Comparison of ENCODE assay signal across 8 cellular contexts in the genomic region with DNA sequence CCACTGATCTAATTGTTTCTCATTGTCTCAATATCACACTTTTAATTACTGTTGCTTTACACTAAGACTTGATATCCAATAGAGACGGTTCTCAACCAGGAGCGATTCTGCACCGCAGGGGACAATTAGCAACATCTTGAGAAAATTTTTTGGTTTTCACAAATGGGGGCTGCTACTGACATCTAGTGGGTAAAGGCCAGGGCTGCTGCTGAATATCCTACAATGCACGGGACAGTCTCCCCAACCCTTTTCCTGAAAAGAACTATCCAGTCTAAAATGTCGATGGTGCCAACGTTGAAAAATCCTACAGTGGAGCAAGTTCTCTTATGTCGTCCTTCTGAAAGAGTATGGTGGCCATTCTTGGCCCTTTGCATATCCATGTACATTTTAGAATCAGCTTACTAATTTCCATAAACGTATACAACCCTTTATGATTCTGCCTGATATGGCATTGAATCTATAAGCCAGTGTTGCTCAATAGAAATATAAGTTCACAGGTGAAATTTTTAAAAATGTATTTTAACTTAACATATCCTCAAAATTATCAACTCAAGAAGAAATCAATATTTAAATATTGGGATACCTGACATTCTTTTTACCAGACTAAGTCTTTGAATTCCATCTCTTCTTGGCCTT.
DNase-seq lines count a peak whose midpoint lies in the region; ATAC-seq and TF ChIP-seq lines count a peak whose summit lies in the region.
"Not testable (repeated sequence)": the region's sequence is repeated elsewhere in the genome, so short reads cannot be mapped to it uniquely, and the experiment has no call there.

No MANE protein-coding gene starts in this region.

- H3K9me3 ChIP-seq in Panc1 (ENCODE audit: control insufficient read depth, insufficient read depth, low read depth, low read length); liver (ENCODE audit: control insufficient read depth in 4 of 4, low read length in 3 of 4); gastrocnemius medialis: not testable (repeated sequence)

- BruUV-seq in Panc1 (replicated peaks; lab: Mats Ljungman, UMichigan), result not testable (repeated sequence)

- not testable (repeated sequence) for H3K9me3 Mint-ChIP-seq in CD14-positive monocyte

- CTCF ChIA-PET in Panc1 (lab: Charles Lee), result not testable (repeated sequence)

- not testable (repeated sequence) for H3K36me3 Mint-ChIP-seq in CD14-positive monocyte

- H3K27ac ChIP-seq in Panc1 (ENCODE audit: low read length); brain microvascular endothelial cell; liver (ENCODE audit: low read depth in 1 of 2, low read length in 2 of 2); gastrocnemius medialis: not testable (repeated sequence)

- not testable (repeated sequence) for H3K27me3 ChIP-seq in Panc1 (ENCODE audit: control insufficient read depth, insufficient read depth, low read length); brain microvascular endothelial cell (replicated peaks); liver (ENCODE audit: control insufficient read depth in 4 of 4, insufficient read depth in 4 of 4, low read length in 3 of 4); gastrocnemius medialis

- not testable (repeated sequence) for H3K4me3 ChIP-seq in Panc1 (ENCODE audit: low read depth in 2 of 2, low read length in 2 of 2); brain microvascular endothelial cell (ENCODE audit: low read depth, low read length); fibroblast of pulmonary artery (replicated peaks; ENCODE audit: low read depth, low read length); liver (ENCODE audit: low read depth in 1 of 3, low read length in 3 of 3); gastrocnemius medialis

- not testable (repeated sequence) for H3K36me3 ChIP-seq in Panc1 (ENCODE audit: control insufficient read depth, insufficient read depth, low read length); brain microvascular endothelial cell (replicated peaks); liver (ENCODE audit: control insufficient read depth in 4 of 4, insufficient read depth in 3 of 4, low read depth in 1 of 4, low read length in 3 of 4); gastrocnemius medialis

- H3K27me3 Mint-ChIP-seq in CD14-positive monocyte (ENCODE audit: low read depth in 3 of 3), result not testable (repeated sequence)

- not testable (repeated sequence) for DNase-seq in CD14-positive monocyte (ENCODE audit: low spot score); Panc1 (ENCODE audit: low read depth, low spot score); brain microvascular endothelial cell; gastrocnemius medialis
- peak; percentile 4 for DNase-seq in KBM-7
- DNase-seq in fibroblast of pulmonary artery (ENCODE audit: low read depth), result peak; percentile 12

- H3K27ac Mint-ChIP-seq in CD14-positive monocyte, result not testable (repeated sequence)

- H3K4me3 Mint-ChIP-seq in CD14-positive monocyte, result not testable (repeated sequence)

- not testable (repeated sequence) for H3K4me1 Mint-ChIP-seq in CD14-positive monocyte

- POLR2A ChIA-PET in Panc1 (lab: Charles Lee), result not testable (repeated sequence)

- in situ Hi-C loops in KBM-7 (cut with MboI; ENCODE audit: low pct_unique_long_range_greater_than_20kb, low sequenced_read_pairs); Panc1 (cut with HindIII; ENCODE audit: low pct_unique_long_range_greater_than_20kb, low sequenced_read_pairs); brain microvascular endothelial cell (cut with HindIII; ENCODE audit: low pct_ligation_motif_present, low sequenced_read_pairs); gastrocnemius medialis (cut with MboI; ENCODE audit: low sequenced_read_pairs in 4 of 4): not testable (repeated sequence)

- not testable (repeated sequence) for TF ChIP-seq POLR2A in gastrocnemius medialis (IDR thresholded peaks at IDR 0.05)

- peak; percentile 82 for ATAC-seq in GM18868 (IDR thresholded peaks at IDR 0.05; ENCODE audit: unreplicated experiment)
- peak; percentile 84 for ATAC-seq in Panc1
- ATAC-seq in gastrocnemius medialis, result peak; percentile 63 to 73

- intact Hi-C loops in CD14-positive monocyte (cut with micrococcal nuclease); Panc1 (cut with micrococcal nuclease; ENCODE audit: unreplicated experiment); gastrocnemius medialis (cut with DNase I; ENCODE audit: low total_unique reads): not testable (repeated sequence)

- H3K9ac ChIP-seq in liver (ENCODE audit: low read depth in 1 of 2, low read length in 2 of 2), result not testable (repeated sequence)

- 60% methylated on average over 8 of the region's 8 CpGs for WGBS in liver

- peak; percentile 24 to 49 for TF ChIP-seq RAD21 in liver (IDR thresholded peaks at IDR 0.05)

- TF ChIP-seq CTCF in CD14-positive monocyte (IDR thresholded peaks at IDR 0.05) (peak; percentile 20), Panc1 (IDR thresholded peaks at IDR 0.05) (peak; percentile 71), brain microvascular endothelial cell (IDR thresholded peaks at IDR 0.05; ENCODE audit: low read depth, low read length, missing control alignments) (peak; percentile 53), fibroblast of pulmonary artery (IDR thresholded peaks at IDR 0.05; ENCODE audit: low read length, missing control alignments) (peak; percentile 39), liver (IDR thresholded peaks at IDR 0.05; ENCODE audit: low read depth, low read length, missing input control) (peak; percentile 12), gastrocnemius medialis (IDR thresholded peaks at IDR 0.05 in 4 of 5, conservative IDR thresholded peaks at IDR 0.05 in 1 of 5) (peak in 1 of 5 experiments; percentile 37)

- not testable (repeated sequence) for H3K4me1 ChIP-seq in Panc1 (ENCODE audit: control insufficient read depth, insufficient read depth, low read length); liver (ENCODE audit: control insufficient read depth in 4 of 4, insufficient read depth in 4 of 4, low read length in 3 of 4); gastrocnemius medialis
